ENCODE assay signal across 11 cellular contexts in genomic region chr10:8051109-8051781, GRCh38. TPM values are rescaled to one million over a fixed set of nuclear protein-coding genes. Genes with fewer than 3 reads are reported as not detected.
DNase-seq lines count a peak whose midpoint lies in the region; ATAC-seq and TF ChIP-seq lines count a peak whose summit lies in the region.
"Had no signal": no experiment of that assay in that cellular context is flagged by ENCODE, and none has a peak within 500 bp of the region (broad histone marks: within the 10 kb centered on the region; RNA-seq: fewer than 3 reads in every experiment).

No MANE protein-coding gene starts in this region.

- peaks cover 3% of the 10 kb centered on the region for H3K36me3 Mint-ChIP-seq in CD4-positive, CD25-positive, alpha-beta regulatory T cell

- H3K9me3 Mint-ChIP-seq in CD4-positive, CD25-positive, alpha-beta regulatory T cell = peaks cover 0 to 3% (median 1%) of the 10 kb centered on the region in 7 donors

- no peaks in the 10 kb centered on the region for H3K36me3 ChIP-seq in CD4-positive, CD25-positive, alpha-beta regulatory T cell (ENCODE audit: control insufficient read depth, insufficient read depth, low read length)
- no peaks in the 10 kb centered on the region for H3K36me3 ChIP-seq in H7 (replicated peaks; ENCODE audit: control insufficient read depth, insufficient read depth, low read length)
- peaks cover 6% of the 10 kb centered on the region for H3K36me3 ChIP-seq in effector memory CD4-positive, alpha-beta T cell (ENCODE audit: control insufficient read depth, insufficient read depth, low read length)
- peaks cover 5% of the 10 kb centered on the region for H3K36me3 ChIP-seq in parathyroid adenoma (ENCODE audit: control insufficient read depth, insufficient read depth, low read length)

- H3K9me3 ChIP-seq in CD4-positive, CD25-positive, alpha-beta regulatory T cell (ENCODE audit: control insufficient read depth in 2 of 2, low read length in 2 of 2) = no peaks in the 10 kb centered on the region
- H3K9me3 ChIP-seq in effector memory CD4-positive, alpha-beta T cell (ENCODE audit: control insufficient read depth, low read length) = no peaks in the 10 kb centered on the region
- H3K9me3 ChIP-seq in parathyroid adenoma (ENCODE audit: control insufficient read depth, low read length) = no peaks in the 10 kb centered on the region

- peak overlapping the region; percentile 68 for H3K9ac ChIP-seq in parathyroid adenoma

- peaks cover 73% of the 10 kb centered on the region for H3K4me1 ChIP-seq in CD4-positive, CD25-positive, alpha-beta regulatory T cell (ENCODE audit: control insufficient read depth, insufficient read depth, low read length, poor library complexity, severe bottlenecking)
- H3K4me1 ChIP-seq in effector memory CD4-positive, alpha-beta T cell (ENCODE audit: control insufficient read depth, insufficient read depth, low read length, poor library complexity, severe bottlenecking) = peaks cover 63% of the 10 kb centered on the region
- no peaks in the 10 kb centered on the region for H3K4me1 ChIP-seq in parathyroid adenoma

- no peak overlapping the region for H3K27ac Mint-ChIP-seq in CD4-positive, CD25-positive, alpha-beta regulatory T cell

- H3K4me3 ChIP-seq in CD4-positive, CD25-positive, alpha-beta regulatory T cell (ENCODE audit: low read depth, low read length) = no peak overlapping the region
- H3K4me3 ChIP-seq in H7 (ENCODE audit: insufficient read depth, low read depth, low read length) = peak overlapping the region; percentile 37
- H3K4me3 ChIP-seq in effector memory CD4-positive, alpha-beta T cell (ENCODE audit: insufficient read depth, low read depth, low read length, poor library complexity, severe bottlenecking) = peak overlapping the region; percentile 57
- peak overlapping the region; percentile 79 for H3K4me3 ChIP-seq in parathyroid adenoma (ENCODE audit: low read depth, low read length)

- H3K79me2 ChIP-seq in parathyroid adenoma = peaks cover 22% of the 10 kb centered on the region

- H3K27me3 ChIP-seq in CD4-positive, CD25-positive, alpha-beta regulatory T cell (ENCODE audit: control insufficient read depth, insufficient read depth, low read length) = peaks cover 16% of the 10 kb centered on the region
- H3K27me3 ChIP-seq in H7 (ENCODE audit: control insufficient read depth, insufficient read depth, low read length) (peaks cover 93% of the 10 kb centered on the region), parathyroid adenoma (ENCODE audit: control insufficient read depth, insufficient read depth, low read length) (no peaks in the 10 kb centered on the region)
- peaks cover 67% of the 10 kb centered on the region for H3K27me3 ChIP-seq in effector memory CD4-positive, alpha-beta T cell (replicated peaks; ENCODE audit: control insufficient read depth, insufficient read depth, low read length, poor library complexity, severe bottlenecking)

- peak overlapping the region; percentile 23 for H3K27ac ChIP-seq in CD4-positive, CD25-positive, alpha-beta regulatory T cell (ENCODE audit: insufficient read depth, low read length, poor library complexity, severe bottlenecking)
- peak overlapping the region; percentile 24 for H3K27ac ChIP-seq in effector memory CD4-positive, alpha-beta T cell (ENCODE audit: insufficient read depth, low read length, poor library complexity, severe bottlenecking)
- peak overlapping the region; percentile 96 for H3K27ac ChIP-seq in parathyroid adenoma

- no peak for DNase-seq in CD4-positive, CD25-positive, alpha-beta regulatory T cell
- DNase-seq in H7 (no peak), NCI-H526 treated with DMSO at 0.1 percent for 48 hours (lab: John Stamatoyannopoulos, UW) (no peak), HT-29 (ENCODE audit: low spot score) (no peak)
- no peak for DNase-seq in effector memory CD4-positive, alpha-beta T cell
- DNase-seq: DMS79 treated with DMSO at 0.1 percent for 48 hours, NCI-H2029, SHP77 treated with DMSO at 0.1 percent for 48 hours had no signal

- no peak overlapping the region for H2AFZ ChIP-seq in parathyroid adenoma

- peak overlapping the region; percentile 98 for H3K4me2 ChIP-seq in parathyroid adenoma (ENCODE audit: low read length)

- TF ChIP-seq CTCF in parathyroid adenoma (IDR thresholded peaks at IDR 0.05) = no peak

- H3K4me3 Mint-ChIP-seq in CD4-positive, CD25-positive, alpha-beta regulatory T cell = peak overlapping the region; percentile 58 to 82 (median 80)

- peaks cover 5 to 50% (median 28%) of the 10 kb centered on the region in 4 donors for H3K4me1 Mint-ChIP-seq in CD4-positive, CD25-positive, alpha-beta regulatory T cell

- ATAC-seq in CD4-positive, CD25-positive, alpha-beta regulatory T cell (ENCODE audit: low read depth in 2 of 2) = no peak
- ATAC-seq in HG03108 (IDR thresholded peaks at IDR 0.05; ENCODE audit: unreplicated experiment) (no peak), GM18873 (IDR thresholded peaks at IDR 0.05; ENCODE audit: low FRiP score, unreplicated experiment) (no peak)

- peaks cover 62% of the 10 kb centered on the region for H3K27me3 Mint-ChIP-seq in CD4-positive, CD25-positive, alpha-beta regulatory T cell

RNA-seq across cellular contexts. Expression of gene GATA3, which starts 3.2 kb away (rescaled TPM):
- 182 TPM for total RNA-seq in CD4-positive, CD25-positive, alpha-beta regulatory T cell
- polyA plus RNA-seq in CD4-positive, CD25-positive, alpha-beta regulatory T cell = 10 to 100 TPM; 32.9 to 49.7 (median 42.5) TPM
- 0.11 and 1.1 TPM in 2 replicates for total RNA-seq in H7 (2014; rRNA removed; shearing (Covaris generic))
- 0.86 and 1.4 TPM in 2 replicates for total RNA-seq in HT-29 (2014; rRNA removed; shearing (Covaris generic))

Comparison
In these comparisons a context has a peak if more than half of its experiments do, and no peak if none do; other contexts are left out.
1. H3K27ac ChIP-seq: peak in every context shown above with its lines; median percentile 96 in parathyroid adenoma; 24 in effector memory CD4-positive, alpha-beta T cell; 23 in CD4-positive, CD25-positive, alpha-beta regulatory T cell.
2. RNA of gene GATA3, which starts 3.2 kb away (total RNA-seq): 182 TPM in CD4-positive, CD25-positive, alpha-beta regulatory T cell (single experiment); 0.11 to 1.1 TPM in H7 and 0.86 to 1.4 TPM in HT-29; every median in the first group is over 10 times any median in the second.